In the genomic region with DNA sequence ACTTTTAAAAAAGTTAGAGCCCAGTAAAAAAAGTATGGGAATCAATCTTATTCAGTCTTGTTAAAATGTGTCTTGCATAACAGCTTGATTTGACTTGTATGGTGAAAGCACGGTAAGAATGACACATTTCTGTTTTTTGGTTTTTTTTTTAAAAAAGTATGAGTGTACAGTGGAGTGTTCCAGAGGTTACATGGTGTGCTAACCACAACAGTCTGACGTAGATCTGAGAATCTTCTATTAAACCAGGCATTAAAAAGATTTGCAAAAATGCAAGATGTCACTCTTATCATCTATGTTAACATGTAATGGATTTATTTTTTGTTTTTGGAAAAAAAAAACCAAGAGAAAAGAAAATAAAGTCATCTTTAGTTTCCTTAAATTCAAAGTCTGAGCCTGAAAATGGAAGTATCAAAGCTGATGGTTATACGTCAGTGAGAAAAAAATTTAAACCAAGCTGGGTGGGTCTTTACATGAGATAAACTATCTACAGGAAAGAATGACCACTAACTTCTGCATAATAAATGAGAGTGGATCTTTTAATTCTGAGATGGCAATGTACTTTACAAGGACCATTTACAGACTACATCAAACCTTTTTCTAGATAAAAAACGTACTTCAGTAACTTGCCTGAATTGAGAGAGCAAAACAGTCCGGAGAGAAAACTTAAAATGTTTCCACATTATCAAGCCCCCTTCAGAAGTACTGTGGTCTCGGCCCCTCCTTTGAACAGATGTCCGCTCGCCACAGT, we compare ENCODE assay signal across 8 cellular contexts. TPM values are rescaled to one million over a fixed set of nuclear protein-coding genes. Genes with fewer than 3 reads are reported as not detected.
DNase-seq lines count a peak whose midpoint lies in the region; ATAC-seq and TF ChIP-seq lines count a peak whose summit lies in the region.

No MANE protein-coding gene starts in this region.

- DNase-seq in GM04503 (ENCODE audit: low read depth) (peak; percentile 84), activated B cell treated with CpG ODN at 0.5 μM for 24 hours (no peak), foreskin keratinocyte (peak; percentile 80 to 87), prostate gland (ENCODE audit: low spot score) (no peak), NCI-H2196 (lab: John Stamatoyannopoulos, UW; ENCODE audit: unreplicated experiment) (no peak), cerebellar nuclear complex (lab: John Stamatoyannopoulos, UW) (no peak)

- TF ChIP-seq CTCF in activated B cell treated with CpG ODN at 0.5 μM for 24 hours (IDR thresholded peaks at IDR 0.05) (no peak), foreskin keratinocyte (conservative IDR thresholded peaks at IDR 0.05) (no peak), prostate gland (IDR thresholded peaks at IDR 0.05) (no peak)

- peak overlapping the region; percentile 99 for H3K27ac Mint-ChIP-seq in activated B cell treated with CpG ODN at 0.5 μM for 24 hours

- peak overlapping the region; percentile 98 for H3K4me3 Mint-ChIP-seq in activated B cell treated with CpG ODN at 0.5 μM for 24 hours

- ATAC-seq in activated B cell treated with CpG ODN at 0.5 μM for 24 hours (ENCODE audit: low read depth): peak; percentile 14
- peak; percentile 62 for ATAC-seq in foreskin keratinocyte
- no peak for ATAC-seq in HG02571 (IDR thresholded peaks at IDR 0.05; ENCODE audit: unreplicated experiment)

- peak overlapping the region; percentile 95 for H3K9ac ChIP-seq in HUES6 (ENCODE audit: low read length)

- POLR2A ChIA-PET in activated B cell treated with CpG ODN at 0.5 μM for 24 hours (lab: Charles Lee): interaction anchor here (0.6 to 6.9 kb wide), 19 partner anchors 9 to 1384 kb away, joined by 3 to 158 read pairs (median 4); a partner anchor contains a TSS

- peaks cover 74% of the 10 kb centered on the region for H3K4me1 Mint-ChIP-seq in activated B cell treated with CpG ODN at 0.5 μM for 24 hours

- peak overlapping the region; percentile 98 for H3K27ac ChIP-seq in HUES6 (ENCODE audit: low read depth, low read length)
- H3K27ac ChIP-seq in foreskin keratinocyte: peak overlapping the region; percentile 98
- peak overlapping the region; percentile 99 for H3K27ac ChIP-seq in prostate gland

- H3K4me1 ChIP-seq in HUES6 (ENCODE audit: control insufficient read depth, insufficient read depth, low read length) (peaks cover 10% of the 10 kb centered on the region), foreskin keratinocyte (peaks cover 21% of the 10 kb centered on the region), prostate gland (replicated peaks) (no peaks in the 10 kb centered on the region)

- peaks cover 14% of the 10 kb centered on the region for H3K36me3 ChIP-seq in HUES6 (ENCODE audit: control insufficient read depth, insufficient read depth, low read length)
- no peaks in the 10 kb centered on the region for H3K36me3 ChIP-seq in prostate gland

- CTCF ChIA-PET in activated B cell treated with CpG ODN at 0.5 μM for 24 hours (lab: Charles Lee): interaction anchor here (0.9 to 1.0 kb wide), 2 partner anchors 37 to 71 kb away, joined by 3 to 5 read pairs; a partner anchor contains a TSS

- intact Hi-C loops in activated B cell treated with CpG ODN at 0.5 μM for 24 hours (cut with micrococcal nuclease) (loop anchor here (5.0 to 10.0 kb wide), 3 partner anchors 36 to 1381 kb away; a partner anchor contains a TSS), prostate gland (cut with DNase I) (loop anchor here (10.0 kb wide), 3 partner anchors 71 to 1199 kb away; a partner anchor contains a TSS)

- H3K27me3 Mint-ChIP-seq in activated B cell treated with CpG ODN at 0.5 μM for 24 hours: no peaks in the 10 kb centered on the region

- 0% methylated on average over 8 of the region's 8 CpGs for WGBS in prostate gland

- peaks cover 42% of the 10 kb centered on the region for H3K36me3 Mint-ChIP-seq in activated B cell treated with CpG ODN at 0.5 μM for 24 hours (ENCODE audit: low read depth)

- H3K9me3 ChIP-seq in HUES6 (ENCODE audit: control insufficient read depth, insufficient read depth, low read depth, low read length): no peaks in the 10 kb centered on the region
- no peaks in the 10 kb centered on the region for H3K9me3 ChIP-seq in prostate gland

- peak overlapping the region; percentile 98 for H3K4me3 ChIP-seq in HUES6 (ENCODE audit: low read depth, low read length)
- H3K4me3 ChIP-seq in prostate gland: peak overlapping the region; percentile 99 to 100

- H3K9me3 Mint-ChIP-seq in activated B cell treated with CpG ODN at 0.5 μM for 24 hours: no peaks in the 10 kb centered on the region

- H3K27me3 ChIP-seq in HUES6 (ENCODE audit: control insufficient read depth, insufficient read depth, low read length): no peaks in the 10 kb centered on the region
- H3K27me3 ChIP-seq in foreskin keratinocyte: no peaks in the 10 kb centered on the region
- no peaks in the 10 kb centered on the region for H3K27me3 ChIP-seq in prostate gland (replicated peaks; ENCODE audit: insufficient read depth)

- TF ChIP-seq POLR2A in prostate gland (IDR thresholded peaks at IDR 0.05): no peak

RNA-seq across cellular contexts. Expression of a gene that starts 1.6 kb away (rescaled TPM):
- 32.5 and 32.7 TPM in 2 replicates for total RNA-seq in activated B cell treated with CpG ODN at 0.5 μM for 24 hours
- 23.7 and 26.1 TPM in 2 replicates for total RNA-seq in foreskin keratinocyte
- 10.3 and 11.9 TPM in 2 replicates for polyA plus RNA-seq in foreskin keratinocyte
- 10 to 100 TPM; 31.8 to 34.1 TPM for total RNA-seq in prostate gland

Comparison
In these comparisons a context has a peak if more than half of its experiments do, and no peak if none do; other contexts are left out.
1. DNase-seq: peak in GM04503 (single experiment) and foreskin keratinocyte (2 of 2); none in activated B cell treated with CpG ODN at 0.5 μM for 24 hours (single experiment), prostate gland (single experiment), NCI-H2196 (single experiment) and cerebellar nuclear complex (0 of 2).
2. Peak in every context shown above with its lines, with median percentiles within 50 percentile points of each other: H3K27ac ChIP-seq.